ENCODE assay signal across 9 cellular contexts in the genomic region with DNA sequence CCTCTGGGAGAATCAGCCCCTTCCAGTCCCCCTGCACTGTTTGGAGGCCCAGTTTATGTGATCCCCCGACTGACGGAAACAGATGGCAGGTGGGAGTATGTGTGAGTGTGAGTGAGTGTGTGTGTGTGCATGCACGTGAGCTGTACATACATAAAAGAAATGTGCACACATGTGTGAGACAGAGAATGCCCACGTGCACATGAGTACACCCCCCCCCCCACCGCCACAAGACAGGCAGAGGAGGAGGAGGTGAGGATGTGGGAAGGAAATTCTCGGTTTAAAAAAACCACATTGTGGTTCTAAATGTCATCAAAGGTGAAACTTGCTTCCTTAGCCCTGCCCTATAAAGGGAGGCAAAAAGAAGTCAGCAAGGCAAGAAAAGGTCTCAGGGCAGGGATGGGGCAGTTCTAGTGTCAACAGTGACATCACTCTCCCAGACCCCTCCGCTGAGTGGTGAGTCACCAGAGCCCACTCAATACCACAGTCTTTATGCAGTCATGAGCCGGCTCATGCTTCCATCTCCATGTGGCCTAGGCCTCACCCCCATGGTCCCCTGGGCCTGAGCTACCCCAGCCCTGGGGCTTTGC.
DNase-seq lines count a peak whose midpoint lies in the region; ATAC-seq and TF ChIP-seq lines count a peak whose summit lies in the region.
"Had no signal": no experiment of that assay in that cellular context is flagged by ENCODE, and none has a peak within 500 bp of the region (broad histone marks: within the 10 kb centered on the region; RNA-seq: fewer than 3 reads in every experiment).

No MANE protein-coding gene starts in this region.

- H3K9ac ChIP-seq in BLaER1 (no peak overlapping the region), MM.1S (ENCODE audit: low read length) (no peak overlapping the region)

- H3K4me1 ChIP-seq in BLaER1, result peaks cover 57% of the 10 kb centered on the region
- peaks cover 17% of the 10 kb centered on the region for H3K4me1 ChIP-seq in MM.1S (ENCODE audit: low read length)

- ATAC-seq in GM21423 (IDR thresholded peaks at IDR 0.05; ENCODE audit: unreplicated experiment), result peak; percentile 77

- H3K36me3 ChIP-seq in BLaER1 (no peaks in the 10 kb centered on the region), MM.1S (replicated peaks; ENCODE audit: insufficient read depth, low read length) (no peaks in the 10 kb centered on the region)
- H3K36me3 ChIP-seq: heart left ventricle had no signal

- no peak overlapping the region for H3K27ac ChIP-seq in BLaER1
- no peak overlapping the region for H3K27ac ChIP-seq in MM.1S (ENCODE audit: low read length)

- H3K4me2 ChIP-seq in BLaER1 (peak overlapping the region; percentile 67), MM.1S (ENCODE audit: low read depth, low read length) (peak overlapping the region; percentile 75)

- H3K4me3 ChIP-seq in BLaER1 (no peak overlapping the region), MM.1S (ENCODE audit: low read length) (peak overlapping the region; percentile 23; the same call in 1 of the 2 replicates)
- H3K4me3 ChIP-seq: heart left ventricle had no signal

- peaks cover 23% of the 10 kb centered on the region for H3K27me3 ChIP-seq in BLaER1
- H3K27me3 ChIP-seq in MM.1S (replicated peaks; ENCODE audit: insufficient read depth, low read length), result peaks cover 50% of the 10 kb centered on the region

- H3K9me3 ChIP-seq in BLaER1 (no peaks in the 10 kb centered on the region), MM.1S (replicated peaks; ENCODE audit: insufficient read depth, low read length) (no peaks in the 10 kb centered on the region)
- H3K9me3 ChIP-seq: heart left ventricle had no signal

- H3F3A ChIP-seq in MM.1S (ENCODE audit: insufficient read depth, low read length), result peaks cover 13% of the 10 kb centered on the region

- no peaks in the 10 kb centered on the region for H3K9me2 ChIP-seq in MM.1S (replicated peaks; ENCODE audit: insufficient read depth, low read length)

- H4K20me1 ChIP-seq in BLaER1 (peaks cover 29% of the 10 kb centered on the region), MM.1S (ENCODE audit: insufficient read depth, low read length) (peaks cover 3% of the 10 kb centered on the region; the same call in 1 of the 2 replicates)

- H2AFZ ChIP-seq in MM.1S (ENCODE audit: low read length), result no peak overlapping the region

- TF ChIP-seq CTCF in MM.1S (IDR thresholded peaks at IDR 0.05; ENCODE audit: low read length), result no peak

- H3K79me2 ChIP-seq in MM.1S (ENCODE audit: low read length), result no peaks in the 10 kb centered on the region

- peak; percentile 88 for DNase-seq in MM.1S
- peak; percentile 68 for DNase-seq in activated T-cell treated with anti-CD3 and anti-CD28 coated beads for 24 hours (ENCODE audit: low read depth)
- DNase-seq in kidney glomerular epithelial cell (lab: John Stamatoyannopoulos, UW), result peak; percentile 74
- DNase-seq in stimulated activated naive CD4-positive, alpha-beta T cell treated with Interleukin-2 at 50 U/mL for 16 hours (lab: John Stamatoyannopoulos, UW), result peak; percentile 84
- DNase-seq in DMS79 (lab: John Stamatoyannopoulos, UW), result no peak
- no peak for DNase-seq in AG08395 (ENCODE audit: low spot score)
- DNase-seq: heart left ventricle had no signal

Comparison
In these comparisons a context has a peak if more than half of its experiments do, and no peak if none do; other contexts are left out.
1. DNase-seq: peak in MM.1S (single experiment), activated T-cell treated with anti-CD3 and anti-CD28 coated beads for 24 hours (single experiment), kidney glomerular epithelial cell (single experiment) and stimulated activated naive CD4-positive, alpha-beta T cell treated with Interleukin-2 at 50 U/mL for 16 hours (single experiment); none in DMS79 (single experiment) and AG08395 (single experiment).